In the genomic region with DNA sequence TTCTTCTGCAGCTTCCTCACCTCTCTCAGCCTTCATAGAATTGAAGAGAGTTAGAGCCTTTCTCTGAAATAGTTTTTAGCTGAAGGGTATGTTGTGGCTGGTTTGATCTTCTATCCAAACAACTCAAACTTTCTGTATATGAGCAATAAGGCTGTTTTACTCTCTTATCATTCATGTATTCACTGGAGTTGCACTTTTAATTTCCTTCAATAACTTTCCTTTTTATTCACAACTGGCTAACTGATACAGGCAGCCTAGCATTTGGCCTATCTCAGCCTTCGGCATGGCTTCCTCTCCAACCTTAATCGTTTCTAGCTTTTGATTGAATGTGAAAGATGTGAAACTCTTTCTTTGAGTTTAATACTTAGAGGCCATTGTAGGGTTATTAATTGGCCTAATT, we compare ENCODE assay signal across 28 cellular contexts.
"Had no signal": no experiment of that assay in that cellular context is flagged by ENCODE, and none has a peak within 500 bp of the region (broad histone marks: within the 10 kb centered on the region; RNA-seq: fewer than 3 reads in every experiment).

No MANE protein-coding gene starts in this region.

- H3K9me3 Mint-ChIP-seq: natural killer cell treated with Interleukin-12 subunit alpha and Interleukin-12 subunit beta and Interleukin-15 and Interleukin-18, amount 100 ng/mL, for 72 hours; stimulated activated effector memory CD8-positive, alpha-beta T cell treated with anti-CD3 and anti-CD28 coated beads, Interleukin-12 subunit alpha, Interleukin-12 subunit beta, amount 100 ng/mL, for 72 hours had no signal

- H3K27ac Mint-ChIP-seq: naive thymus-derived CD8-positive, alpha-beta T cell; natural killer cell treated with Interleukin-12 subunit alpha and Interleukin-12 subunit beta and Interleukin-15 and Interleukin-18, amount 100 ng/mL, for 72 hours; nephron progenitor cell; progenitor cell of endocrine pancreas; stimulated activated effector memory CD8-positive, alpha-beta T cell treated with anti-CD3 and anti-CD28 coated beads, Interleukin-12 subunit alpha, Interleukin-12 subunit beta, amount 100 ng/mL, for 72 hours; stimulated activated naive CD8-positive, alpha-beta T cell treated with anti-CD3 and anti-CD28 coated beads, Interleukin-15, amount 100 ng/mL, for 72 hours; type B pancreatic cell had no signal

- H3K4me3 Mint-ChIP-seq: naive thymus-derived CD8-positive, alpha-beta T cell; natural killer cell treated with Interleukin-12 subunit alpha and Interleukin-12 subunit beta and Interleukin-15 and Interleukin-18, amount 100 ng/mL, for 72 hours; nephron progenitor cell; neural crest cell; stimulated activated effector memory CD8-positive, alpha-beta T cell treated with anti-CD3 and anti-CD28 coated beads, Interleukin-12 subunit alpha, Interleukin-12 subunit beta, amount 100 ng/mL, for 72 hours; stimulated activated naive CD8-positive, alpha-beta T cell treated with anti-CD3 and anti-CD28 coated beads, Interleukin-15, amount 100 ng/mL, for 72 hours; type B pancreatic cell had no signal

- H3K4me1 Mint-ChIP-seq: stimulated activated effector memory CD8-positive, alpha-beta T cell treated with anti-CD3 and anti-CD28 coated beads, Interleukin-12 subunit alpha, Interleukin-12 subunit beta, amount 100 ng/mL, for 72 hours; stimulated activated naive CD8-positive, alpha-beta T cell treated with anti-CD3 and anti-CD28 coated beads, Interleukin-15, amount 100 ng/mL, for 72 hours had no signal

- H3K36me3 Mint-ChIP-seq: natural killer cell treated with Interleukin-12 subunit alpha and Interleukin-12 subunit beta and Interleukin-15 and Interleukin-18, amount 100 ng/mL, for 72 hours; stimulated activated effector memory CD8-positive, alpha-beta T cell treated with anti-CD3 and anti-CD28 coated beads, Interleukin-12 subunit alpha, Interleukin-12 subunit beta, amount 100 ng/mL, for 72 hours had no signal

- DNase-seq: naive thymus-derived CD8-positive, alpha-beta T cell; nephron progenitor cell; occipital lobe; ovary; posterior cingulate gyrus; psoas muscle; right cardiac atrium; right lobe of liver; sigmoid colon; small intestine; stimulated activated CD4-positive, alpha-beta T cell treated with anti-CD3 and anti-CD28 coated beads, Interleukin-15, amount 100 ng/mL, for 24 hours; stimulated activated CD4-positive, alpha-beta T cell treated with anti-CD3 and anti-CD28 coated beads, Interleukin-2, amount 100 ng/mL, for 24 hours; stimulated activated CD4-positive, alpha-beta T cell treated with anti-CD3 and anti-CD28 coated beads, Interleukin-2, amount 100 ng/mL, for 48 hours; stimulated activated CD4-positive, alpha-beta T cell treated with anti-CD3 and anti-CD28 coated beads, Interleukin-4, amount 100 ng/mL, for 24 hours; stimulated activated naive CD4-positive, alpha-beta T cell; stimulated activated naive CD8-positive, alpha-beta T cell treated with anti-CD3 and anti-CD28 coated beads, Interleukin-15, amount 100 ng/mL, for 72 hours; stimulated activated naive CD8-positive, alpha-beta T cell treated with anti-CD3 and anti-CD28 coated beads, Interleukin-15, Interleukin-2, amounts not matched to agents 100 U/mL and 50 U/mL, for 24 hours; substantia nigra; testis; tibial artery; transverse colon; upper lobe of right lung; uterus had no signal

- ATAC-seq: naive thymus-derived CD8-positive, alpha-beta T cell; natural killer cell treated with Interleukin-12 subunit alpha and Interleukin-12 subunit beta and Interleukin-15 and Interleukin-18, amount 100 ng/mL, for 72 hours; psoas muscle; right cardiac atrium; right lobe of liver; stimulated activated effector memory CD8-positive, alpha-beta T cell treated with anti-CD3 and anti-CD28 coated beads, Interleukin-12 subunit alpha, Interleukin-12 subunit beta, amount 100 ng/mL, for 72 hours; stimulated activated naive CD8-positive, alpha-beta T cell treated with anti-CD3 and anti-CD28 coated beads, Interleukin-15, amount 100 ng/mL, for 72 hours; stimulated activated naive CD8-positive, alpha-beta T cell treated with anti-CD3 and anti-CD28 coated beads, Interleukin-15, Interleukin-2, amounts not matched to agents 100 U/mL and 50 U/mL, for 24 hours; upper lobe of right lung had no signal

- H3K27me3 Mint-ChIP-seq: naive thymus-derived CD8-positive, alpha-beta T cell; natural killer cell treated with Interleukin-12 subunit alpha and Interleukin-12 subunit beta and Interleukin-15 and Interleukin-18, amount 100 ng/mL, for 72 hours; stimulated activated naive CD8-positive, alpha-beta T cell treated with anti-CD3 and anti-CD28 coated beads, Interleukin-15, amount 100 ng/mL, for 72 hours; type B pancreatic cell had no signal
